In the genomic region with DNA sequence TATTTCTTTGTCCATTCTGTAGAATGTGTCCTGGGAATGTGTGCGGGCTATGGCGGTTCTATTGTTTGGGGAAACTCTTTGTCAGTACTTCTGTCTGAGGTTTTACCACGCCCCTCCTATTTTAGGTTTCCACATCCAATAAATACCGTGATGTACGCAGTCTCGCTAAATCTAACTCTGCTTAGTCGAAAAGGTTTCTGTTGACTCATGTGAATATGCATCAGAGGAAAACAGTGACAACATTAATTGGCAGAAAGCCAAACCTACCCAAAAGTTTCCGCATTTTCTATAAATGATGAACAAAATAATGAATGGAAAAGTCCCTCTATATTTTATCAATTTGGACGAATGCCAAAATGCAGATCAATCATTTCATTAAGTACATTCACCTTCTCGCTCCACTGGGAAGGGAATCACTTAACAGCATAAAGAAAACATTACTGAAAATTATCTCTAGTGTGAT, we compare ENCODE assay signal across 8 cellular contexts.
DNase-seq lines count a peak whose midpoint lies in the region; ATAC-seq, FAIRE-seq and TF ChIP-seq lines count a peak whose summit lies in the region.

No MANE protein-coding gene starts in this region.

- H3K9me2 ChIP-seq in MM.1S (replicated peaks; ENCODE audit: insufficient read depth, low read length), result no peaks in the 10 kb centered on the region

- peak overlapping the region in 1 of 2 donors; percentile 54 for H3K27ac ChIP-seq in small intestine (ENCODE audit: low read depth in 1 of 2, low read length in 1 of 2)
- H3K27ac ChIP-seq in MM.1S (ENCODE audit: low read length), result no peak overlapping the region

- no peaks in the 10 kb centered on the region for H3K9me3 ChIP-seq in small intestine (ENCODE audit: control insufficient read depth, low read depth)
- H3K9me3 ChIP-seq in MM.1S (replicated peaks; ENCODE audit: insufficient read depth, low read length), result no peaks in the 10 kb centered on the region
- H3K9me3 ChIP-seq in mucosa of descending colon, result no peaks in the 10 kb centered on the region

- ATAC-seq in HG03342 (IDR thresholded peaks at IDR 0.05; ENCODE audit: unreplicated experiment) (no peak), HG02610 (IDR thresholded peaks at IDR 0.05; ENCODE audit: unreplicated experiment) (no peak), mucosa of descending colon (no peak)

- no peaks in the 10 kb centered on the region for H4K20me1 ChIP-seq in MM.1S (ENCODE audit: insufficient read depth, low read length)

- peaks cover 29% of the 10 kb centered on the region for H3K79me2 ChIP-seq in MM.1S (ENCODE audit: low read length)

- intact Hi-C loops in mucosa of descending colon (cut with DNase I, micrococcal nuclease), result loop anchor here in 1 of 2 donors (10.0 kb wide), 1 partner anchor 55 kb away; no protein-coding TSS in a partner anchor

- no peak overlapping the region for H3K9ac ChIP-seq in MM.1S (ENCODE audit: low read length)

- TF ChIP-seq CTCF in MM.1S (IDR thresholded peaks at IDR 0.05; ENCODE audit: low read length) (no peak), mucosa of descending colon (IDR thresholded peaks at IDR 0.05) (no peak)

- no peaks in the 10 kb centered on the region for H3K36me3 ChIP-seq in small intestine (ENCODE audit: control insufficient read depth in 2 of 2, insufficient read depth in 2 of 2, low read length in 2 of 2)
- no peaks in the 10 kb centered on the region for H3K36me3 ChIP-seq in MM.1S (replicated peaks; ENCODE audit: insufficient read depth, low read length)
- H3K36me3 ChIP-seq in mucosa of descending colon (ENCODE audit: low read depth), result no peaks in the 10 kb centered on the region

- H3K4me3 ChIP-seq in small intestine (ENCODE audit: low read depth in 1 of 2, low read length in 2 of 2) (no peak overlapping the region), MM.1S (ENCODE audit: low read length) (no peak overlapping the region), mucosa of descending colon (no peak overlapping the region)

- FAIRE-seq in small intestine (lab: Jason Lieb, UNC), result peak; percentile 41

- DNase-seq in HPDE6-E6E7 (ENCODE audit: extremely low spot score) (peak; percentile 64), fibroblast of gingiva (ENCODE audit: low read depth) (peak; percentile 42), small intestine (peak; percentile 81), MM.1S (no peak), mucosa of descending colon (no peak)
- DNase-seq in activated CD4-positive, alpha-beta T cell treated with anti-CD3 and anti-CD28 coated beads, Interleukin-2, amount 50 U/mL, for 4 hours, result peak; percentile 46 to 52

- H3K4me2 ChIP-seq in MM.1S (ENCODE audit: low read depth, low read length), result no peak overlapping the region

- H3F3A ChIP-seq in MM.1S (ENCODE audit: insufficient read depth, low read length), result no peaks in the 10 kb centered on the region

- no peak overlapping the region for H2AFZ ChIP-seq in MM.1S (ENCODE audit: low read length)

- H3K4me1 ChIP-seq in small intestine (ENCODE audit: control insufficient read depth in 2 of 2, insufficient read depth in 1 of 2, low read depth in 1 of 2, low read length in 1 of 2), result peaks cover 0 to 7% of the 10 kb centered on the region in 2 donors
- peaks cover 30% of the 10 kb centered on the region for H3K4me1 ChIP-seq in MM.1S (ENCODE audit: low read length)
- H3K4me1 ChIP-seq in mucosa of descending colon (ENCODE audit: low read depth), result no peaks in the 10 kb centered on the region

- H3K27me3 ChIP-seq in small intestine (ENCODE audit: control insufficient read depth in 2 of 2, insufficient read depth in 2 of 2, low read length in 2 of 2) (no peaks in the 10 kb centered on the region), MM.1S (replicated peaks; ENCODE audit: insufficient read depth, low read length) (no peaks in the 10 kb centered on the region)

- WGBS in small intestine, 3 donors, result 30 to 57% (median 47%) methylated on average over 10 of the region's 10 CpGs

Comparison
In these comparisons a context has a peak if more than half of its experiments do, and no peak if none do; other contexts are left out.
1. DNase-seq: peak in HPDE6-E6E7 (single experiment), activated CD4-positive, alpha-beta T cell treated with anti-CD3 and anti-CD28 coated beads, Interleukin-2, amount 50 U/mL, for 4 hours (2 of 2), fibroblast of gingiva (single experiment) and small intestine (single experiment); none in MM.1S (single experiment) and mucosa of descending colon (0 of 3).